Comparison of ENCODE assay signal across 15 cellular contexts in the genomic region with DNA sequence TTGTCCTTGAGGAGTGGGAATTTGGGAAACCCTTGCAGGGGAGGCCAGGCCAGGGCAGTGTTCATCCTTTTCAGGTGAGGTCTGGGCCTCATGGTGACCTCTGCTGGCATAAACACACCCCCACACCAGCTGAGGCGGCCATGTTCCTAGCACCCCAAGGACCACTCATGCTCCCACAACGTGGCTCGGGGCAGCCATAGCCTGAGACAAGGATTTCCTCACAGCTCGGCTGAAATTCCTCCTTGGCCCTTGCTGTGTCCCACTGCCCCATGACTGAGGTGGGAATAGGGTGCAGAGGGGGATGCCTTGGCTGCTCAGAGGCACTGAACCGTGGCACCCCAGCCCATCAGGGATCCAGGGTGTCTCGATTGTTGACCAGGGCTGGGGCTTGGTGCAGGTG. TPM values are rescaled to one million over a fixed set of nuclear protein-coding genes. Genes with fewer than 3 reads are reported as not detected.
DNase-seq lines count a peak whose midpoint lies in the region; ATAC-seq and TF ChIP-seq lines count a peak whose summit lies in the region.
"Had no signal": no experiment of that assay in that cellular context is flagged by ENCODE, and none has a peak within 500 bp of the region (broad histone marks: within the 10 kb centered on the region; RNA-seq: fewer than 3 reads in every experiment).

No MANE protein-coding gene starts in this region.

- H3K4me1 Mint-ChIP-seq in activated naive CD8-positive, alpha-beta T cell treated with anti-CD3 and anti-CD28 coated beads, Interleukin-2, amount 10 ng/mL, durations not matched to agents 7 days and 5 days = no peaks in the 10 kb centered on the region
- H3K4me1 Mint-ChIP-seq in activated naive CD8-positive, alpha-beta T cell treated with anti-CD3 and anti-CD28 coated beads for 36 hours = peaks cover 2% of the 10 kb centered on the region
- peaks cover 14% of the 10 kb centered on the region for H3K4me1 Mint-ChIP-seq in endothelial cell (ENCODE audit: unreplicated experiment)
- peaks cover 9% of the 10 kb centered on the region for H3K4me1 Mint-ChIP-seq in activated T-helper 2 cell treated with anti-CD3 and anti-CD28 coated beads, Interferon-gamma antibody, Interleukin-2, Interleukin-4, amounts not matched to agents 10 μg/mL and 5 μg/mL and 100 μg/mL, durations not matched to agents 14 hours and 24 hours and 36 hours (ENCODE audit: low read depth)

- peak; percentile 37 for TF ChIP-seq CTCF in endothelial cell (IDR thresholded peaks at IDR 0.05; ENCODE audit: unreplicated experiment)
- peak in 4 of 5 experiments; percentile 10 to 41 (median 20) for TF ChIP-seq CTCF in transverse colon (IDR thresholded peaks at IDR 0.05)
- TF ChIP-seq CTCF in esophagus muscularis mucosa (IDR thresholded peaks at IDR 0.05) = no peak

- ATAC-seq in activated naive CD8-positive, alpha-beta T cell treated with anti-CD3 and anti-CD28 coated beads, Interleukin-2, amount 10 ng/mL, durations not matched to agents 7 days and 5 days (ENCODE audit: low read depth) = no peak
- ATAC-seq: Right ventricle myocardium inferior had no signal

- H2BK12ac ChIP-seq in neuronal stem cell (ENCODE audit: low read length) = no peak overlapping the region

- H3K4me1 ChIP-seq in transverse colon (peaks cover 0 to 14% (median 0%) of the 10 kb centered on the region in 4 donors), esophagus muscularis mucosa (peaks cover 12 to 35% (median 17%) of the 10 kb centered on the region in 4 donors), neuronal stem cell (ENCODE audit: control insufficient read depth in 2 of 2, insufficient read depth in 1 of 2, low read depth in 1 of 2, low read length in 2 of 2) (peaks cover 7 to 20% of the 10 kb centered on the region in 2 donors)

- H2AK5ac ChIP-seq in neuronal stem cell (ENCODE audit: low read depth, low read length) = no peak overlapping the region

- intact Hi-C loops in transverse colon (cut with DNase I; ENCODE audit: low total_unique reads) = no loop called here
- intact Hi-C loops in esophagus muscularis mucosa (cut with DNase I) = no loop called here
- intact Hi-C loops in activated T-helper 2 cell treated with anti-CD3 and anti-CD28 coated beads, Interferon-gamma antibody, Interleukin-2, Interleukin-4, amounts not matched to agents 10 μg/mL and 5 μg/mL and 100 μg/mL, durations not matched to agents 14 hours and 24 hours and 36 hours (cut with micrococcal nuclease) = no loop called here

- H3K18ac ChIP-seq in neuronal stem cell (ENCODE audit: low read length) = no peak overlapping the region

- WGBS in transverse colon (ENCODE audit: low coverage in 1 of 2), 2 donors = 95% methylated on average over 6 of the region's 6 CpGs; no CpG with 5 or more reads in 1 of the 2 donors
- WGBS in esophagus muscularis mucosa = 88% methylated on average over 3 of the region's 6 CpGs
- WGBS in neuronal stem cell (ENCODE audit: extremely low coverage in 2 of 2, insufficient read length in 2 of 2, insufficient replicate concordance in 1 of 2), 2 donors = no CpG with 5 or more reads among the region's 6 CpGs

- H3K27ac Mint-ChIP-seq in activated naive CD8-positive, alpha-beta T cell treated with anti-CD3 and anti-CD28 coated beads, Interleukin-2, amount 10 ng/mL, durations not matched to agents 7 days and 5 days = no peak overlapping the region
- no peak overlapping the region for H3K27ac Mint-ChIP-seq in activated naive CD8-positive, alpha-beta T cell treated with anti-CD3 and anti-CD28 coated beads for 36 hours
- H3K27ac Mint-ChIP-seq in endothelial cell (ENCODE audit: unreplicated experiment) = no peak overlapping the region
- H3K27ac Mint-ChIP-seq in activated T-helper 2 cell treated with anti-CD3 and anti-CD28 coated beads, Interferon-gamma antibody, Interleukin-2, Interleukin-4, amounts not matched to agents 10 μg/mL and 5 μg/mL and 100 μg/mL, durations not matched to agents 14 hours and 24 hours and 36 hours = no peak overlapping the region

- TF ChIP-seq POLR2A in transverse colon (IDR thresholded peaks at IDR 0.05) = no peak
- TF ChIP-seq POLR2A in esophagus muscularis mucosa (IDR thresholded peaks at IDR 0.05; ENCODE audit: low read depth) = no peak

- H2BK120ac ChIP-seq in neuronal stem cell (ENCODE audit: low read depth, low read length) = no peak overlapping the region

- no peaks in the 10 kb centered on the region for H3K27me3 Mint-ChIP-seq in activated naive CD8-positive, alpha-beta T cell treated with anti-CD3 and anti-CD28 coated beads, Interleukin-2, amount 10 ng/mL, durations not matched to agents 7 days and 5 days
- no peaks in the 10 kb centered on the region for H3K27me3 Mint-ChIP-seq in activated naive CD8-positive, alpha-beta T cell treated with anti-CD3 and anti-CD28 coated beads for 36 hours
- peaks cover 7% of the 10 kb centered on the region for H3K27me3 Mint-ChIP-seq in endothelial cell (ENCODE audit: unreplicated experiment)
- no peaks in the 10 kb centered on the region for H3K27me3 Mint-ChIP-seq in activated T-helper 2 cell treated with anti-CD3 and anti-CD28 coated beads, Interferon-gamma antibody, Interleukin-2, Interleukin-4, amounts not matched to agents 10 μg/mL and 5 μg/mL and 100 μg/mL, durations not matched to agents 14 hours and 24 hours and 36 hours (ENCODE audit: low read depth)

- H3K9ac ChIP-seq in neuronal stem cell (ENCODE audit: low read depth, low read length, poor library complexity) = no peak overlapping the region

- H3K27ac ChIP-seq in transverse colon (no peak overlapping the region), esophagus muscularis mucosa (replicated peaks in 1 of 4) (no peak overlapping the region), neuronal stem cell (replicated peaks; ENCODE audit: low read length) (no peak overlapping the region)
- H3K27ac ChIP-seq: tibial nerve had no signal

- H3K36me3 Mint-ChIP-seq in activated naive CD8-positive, alpha-beta T cell treated with anti-CD3 and anti-CD28 coated beads, Interleukin-2, amount 10 ng/mL, durations not matched to agents 7 days and 5 days = no peaks in the 10 kb centered on the region
- no peaks in the 10 kb centered on the region for H3K36me3 Mint-ChIP-seq in activated naive CD8-positive, alpha-beta T cell treated with anti-CD3 and anti-CD28 coated beads for 36 hours
- peaks cover 10% of the 10 kb centered on the region for H3K36me3 Mint-ChIP-seq in endothelial cell (ENCODE audit: low read depth, unreplicated experiment)
- H3K36me3 Mint-ChIP-seq in activated T-helper 2 cell treated with anti-CD3 and anti-CD28 coated beads, Interferon-gamma antibody, Interleukin-2, Interleukin-4, amounts not matched to agents 10 μg/mL and 5 μg/mL and 100 μg/mL, durations not matched to agents 14 hours and 24 hours and 36 hours (ENCODE audit: low read depth) = no peaks in the 10 kb centered on the region

- H3K9me3 ChIP-seq in transverse colon (no peaks in the 10 kb centered on the region), esophagus muscularis mucosa (no peaks in the 10 kb centered on the region), neuronal stem cell (replicated peaks in 1 of 2; ENCODE audit: control insufficient read depth in 2 of 2, insufficient read depth in 1 of 2, low read depth in 1 of 2, low read length in 2 of 2) (no peaks in the 10 kb centered on the region)
- H3K9me3 ChIP-seq: tibial nerve had no signal

- no peak overlapping the region for H2AFZ ChIP-seq in neuronal stem cell (ENCODE audit: low read length)

- no peak overlapping the region for H3K4ac ChIP-seq in neuronal stem cell (ENCODE audit: low read length)

- POLR2A ChIA-PET in activated naive CD8-positive, alpha-beta T cell treated with anti-CD3 and anti-CD28 coated beads, Interleukin-2, amount 10 ng/mL, durations not matched to agents 7 days and 5 days (lab: Charles Lee) = no interaction called here

- TF ChIP-seq EP300 in transverse colon (IDR thresholded peaks at IDR 0.05; ENCODE audit: low read depth) = no peak
- no peak for TF ChIP-seq EP300 in esophagus muscularis mucosa (IDR thresholded peaks at IDR 0.05)

- no peak overlapping the region for H2BK15ac ChIP-seq in neuronal stem cell (ENCODE audit: low read length)

- H3K4me3 Mint-ChIP-seq in activated naive CD8-positive, alpha-beta T cell treated with anti-CD3 and anti-CD28 coated beads, Interleukin-2, amount 10 ng/mL, durations not matched to agents 7 days and 5 days = no peak overlapping the region
- H3K4me3 Mint-ChIP-seq in activated naive CD8-positive, alpha-beta T cell treated with anti-CD3 and anti-CD28 coated beads for 36 hours = no peak overlapping the region
- H3K4me3 Mint-ChIP-seq in endothelial cell (ENCODE audit: unreplicated experiment) = no peak overlapping the region
- H3K4me3 Mint-ChIP-seq in activated T-helper 2 cell treated with anti-CD3 and anti-CD28 coated beads, Interferon-gamma antibody, Interleukin-2, Interleukin-4, amounts not matched to agents 10 μg/mL and 5 μg/mL and 100 μg/mL, durations not matched to agents 14 hours and 24 hours and 36 hours (ENCODE audit: low read depth) = no peak overlapping the region

- no peak overlapping the region for H4K8ac ChIP-seq in neuronal stem cell (ENCODE audit: low read depth, low read length)

- peak; percentile 32 for DNase-seq in activated naive CD8-positive, alpha-beta T cell treated with anti-CD3 and anti-CD28 coated beads, Interleukin-2, amount 10 ng/mL, durations not matched to agents 7 days and 5 days
- no peak for DNase-seq in activated naive CD8-positive, alpha-beta T cell treated with anti-CD3 and anti-CD28 coated beads for 36 hours
- peak; percentile 9 for DNase-seq in activated CD4-positive, alpha-beta T cell treated with anti-CD3 and anti-CD28 coated beads for 48 hours
- DNase-seq in endothelial cell (ENCODE audit: low spot score) (no peak), transverse colon (no peak), esophagus muscularis mucosa (ENCODE audit: extremely low spot score) (no peak), neuronal stem cell (ENCODE audit: low spot score) (no peak)
- no peak for DNase-seq in activated T-helper 2 cell treated with anti-CD3 and anti-CD28 coated beads, Interferon-gamma antibody, Interleukin-2, Interleukin-4, amounts not matched to agents 10 μg/mL and 5 μg/mL and 100 μg/mL, durations not matched to agents 14 hours and 24 hours and 36 hours (ENCODE audit: low spot score)
- DNase-seq: activated T-cell treated with anti-CD3 and anti-CD28 coated beads, Interleukin-2, amount 50 U/mL, for 48 hours; cerebellar nuclear complex; DND-41; NCI-H1092; NCI-H446 had no signal

- H3K23ac ChIP-seq in neuronal stem cell (ENCODE audit: low read depth, low read length, poor library complexity) = no peak overlapping the region

- H3K4me3 ChIP-seq in transverse colon (no peak overlapping the region), esophagus muscularis mucosa (no peak overlapping the region), neuronal stem cell (ENCODE audit: low read length in 2 of 2) (no peak overlapping the region)
- H3K4me3 ChIP-seq: tibial nerve had no signal

- H3K27me3 ChIP-seq in transverse colon (no peaks in the 10 kb centered on the region), esophagus muscularis mucosa (no peaks in the 10 kb centered on the region), neuronal stem cell (ENCODE audit: control insufficient read depth in 3 of 3, insufficient read depth in 3 of 3, low read depth in 1 of 3, low read length in 3 of 3) (no peaks in the 10 kb centered on the region)
- H3K27me3 ChIP-seq: tibial nerve had no signal

- H3K36me3 ChIP-seq in transverse colon = no peaks in the 10 kb centered on the region
- peaks cover 0 to 23% (median 15%) of the 10 kb centered on the region in 4 donors for H3K36me3 ChIP-seq in esophagus muscularis mucosa
- H3K36me3 ChIP-seq in neuronal stem cell (replicated peaks in 1 of 2; ENCODE audit: control insufficient read depth in 2 of 2, insufficient read depth in 2 of 2, low read length in 2 of 2) = peaks cover 7 to 20% of the 10 kb centered on the region in 2 donors

- in situ Hi-C loops in transverse colon (cut with MboI; ENCODE audit: low pct_ligation_motif_present in 1 of 4, low pct_unique_long_range_greater_than_20kb in 1 of 4, low sequenced_read_pairs in 3 of 4) = no loop called here

- no peak overlapping the region for H3K4me2 ChIP-seq in neuronal stem cell (ENCODE audit: insufficient read depth, low read length, poor library complexity, severe bottlenecking)

- no peak overlapping the region for H3K14ac ChIP-seq in neuronal stem cell (ENCODE audit: low read length)

- no peaks in the 10 kb centered on the region for H3K79me1 ChIP-seq in neuronal stem cell (ENCODE audit: low read depth, low read length)

- no peak overlapping the region for H4K91ac ChIP-seq in neuronal stem cell (ENCODE audit: low read depth, low read length, poor library complexity)

- H2BK5ac ChIP-seq in neuronal stem cell (ENCODE audit: low read length) = no peak overlapping the region

- H3K9me3 Mint-ChIP-seq in activated naive CD8-positive, alpha-beta T cell treated with anti-CD3 and anti-CD28 coated beads, Interleukin-2, amount 10 ng/mL, durations not matched to agents 7 days and 5 days = no peaks in the 10 kb centered on the region
- no peaks in the 10 kb centered on the region for H3K9me3 Mint-ChIP-seq in activated naive CD8-positive, alpha-beta T cell treated with anti-CD3 and anti-CD28 coated beads for 36 hours
- no peaks in the 10 kb centered on the region for H3K9me3 Mint-ChIP-seq in endothelial cell (ENCODE audit: unreplicated experiment)
- H3K9me3 Mint-ChIP-seq in activated T-helper 2 cell treated with anti-CD3 and anti-CD28 coated beads, Interferon-gamma antibody, Interleukin-2, Interleukin-4, amounts not matched to agents 10 μg/mL and 5 μg/mL and 100 μg/mL, durations not matched to agents 14 hours and 24 hours and 36 hours = no peaks in the 10 kb centered on the region

RNA-seq across cellular contexts. Expression of a gene that starts 27.3 kb away (rescaled TPM):
- total RNA-seq in activated naive CD8-positive, alpha-beta T cell treated with anti-CD3 and anti-CD28 coated beads, Interleukin-2, amount 10 ng/mL, durations not matched to agents 7 days and 5 days = not detected
- total RNA-seq in activated naive CD8-positive, alpha-beta T cell treated with anti-CD3 and anti-CD28 coated beads for 36 hours = not detected
- total RNA-seq in endothelial cell (ENCODE audit: unreplicated experiment) = not detected
- 10 to 100 TPM in 3 of 4 donors, 1 to 10 TPM in 1; 9.0 to 57.3 (median 31.5) TPM for total RNA-seq in transverse colon
- total RNA-seq in esophagus muscularis mucosa = not detected
- total RNA-seq in activated T-helper 2 cell treated with anti-CD3 and anti-CD28 coated beads, Interferon-gamma antibody, Interleukin-2, Interleukin-4, amounts not matched to agents 10 μg/mL and 5 μg/mL and 100 μg/mL, durations not matched to agents 14 hours and 24 hours and 36 hours = 0.09 and 0.16 TPM in 2 replicates
- 0.18 TPM for polyA plus RNA-seq in neuronal stem cell (2013, experiment 1 of 2)
- 0.18 TPM for polyA plus RNA-seq in neuronal stem cell (2013, experiment 2 of 2)
- total RNA-seq: Right ventricle myocardium inferior, tibial nerve had no signal

Comparison
In these comparisons a context has a peak if more than half of its experiments do, and no peak if none do; other contexts are left out.
1. DNase-seq: peak in activated naive CD8-positive, alpha-beta T cell treated with anti-CD3 and anti-CD28 coated beads, Interleukin-2, amount 10 ng/mL, durations not matched to agents 7 days and 5 days (single experiment) and activated CD4-positive, alpha-beta T cell treated with anti-CD3 and anti-CD28 coated beads for 48 hours (single experiment); none in activated naive CD8-positive, alpha-beta T cell treated with anti-CD3 and anti-CD28 coated beads for 36 hours (single experiment), endothelial cell (single experiment), transverse colon (single experiment), esophagus muscularis mucosa (single experiment), activated T-helper 2 cell treated with anti-CD3 and anti-CD28 coated beads, Interferon-gamma antibody, Interleukin-2, Interleukin-4, amounts not matched to agents 10 μg/mL and 5 μg/mL and 100 μg/mL, durations not matched to agents 14 hours and 24 hours and 36 hours (single experiment) and neuronal stem cell (single experiment).
2. CTCF ChIP-seq: peak in endothelial cell (single experiment) and transverse colon (4 of 5); none in esophagus muscularis mucosa (0 of 3).